23 cellular contexts compared by ENCODE assay signal in genomic region chr7:134676743-134677142, GRCh38. TPM values are rescaled to one million over a fixed set of nuclear protein-coding genes. Genes with fewer than 3 reads are reported as not detected.
DNase-seq lines count a peak whose midpoint lies in the region; ATAC-seq and FAIRE-seq lines count a peak whose summit lies in the region.
"Had no signal": no experiment of that assay in that cellular context is flagged by ENCODE, and none has a peak within 500 bp of the region (broad histone marks: within the 10 kb centered on the region; RNA-seq: fewer than 3 reads in every experiment).

No MANE protein-coding gene starts in this region.

- peak; percentile 56 for FAIRE-seq in GM19239 (lab: Jason Lieb, UNC)
- FAIRE-seq: bronchial epithelial cell, D721Med, GM12891 had no signal

- no peaks in the 10 kb centered on the region for H3K27me3 ChIP-seq in CD4-positive, CD25-positive, alpha-beta regulatory T cell (ENCODE audit: control insufficient read depth, insufficient read depth, low read length)
- H3K27me3 ChIP-seq: BLaER1, neutrophil had no signal

- H3K27me3 Mint-ChIP-seq in CD4-positive, CD25-positive, alpha-beta regulatory T cell = no peaks in the 10 kb centered on the region
- no peaks in the 10 kb centered on the region for H3K27me3 Mint-ChIP-seq in central memory CD8-positive, alpha-beta T cell
- H3K27me3 Mint-ChIP-seq: activated CD4-positive, alpha-beta T cell treated with anti-CD3 and anti-CD28 coated beads, Interleukin-2, amount 10 ng/mL, durations not matched to agents 24 days and 14 days had no signal

- DNase-seq in CD4-positive, CD25-positive, alpha-beta regulatory T cell = no peak
- no peak for DNase-seq in GM19239 (ENCODE audit: insufficient read length, low spot score)
- DNase-seq in central memory CD8-positive, alpha-beta T cell (ENCODE audit: low spot score in 2 of 2) = no peak
- DNase-seq in myocyte (ENCODE audit: low read depth) = peak; percentile 64
- no peak for DNase-seq in SIG-M5 (lab: John Stamatoyannopoulos, UW)
- no peak for DNase-seq in NCI-H69 (lab: John Stamatoyannopoulos, UW)
- DNase-seq: ACHN; activated CD4-positive, alpha-beta T cell treated with anti-CD3 and anti-CD28 coated beads, Interleukin-2, amount 10 ng/mL, durations not matched to agents 24 days and 14 days; amygdala; H7; lower lobe of right lung; NCI-H1048; NCI-H187; NCI-H526 treated with DMSO at 0.1 percent for 48 hours; psoas muscle; substantia nigra had no signal

- H3K36me3 ChIP-seq in CD4-positive, CD25-positive, alpha-beta regulatory T cell (ENCODE audit: control insufficient read depth, insufficient read depth, low read length) = peaks cover 17% of the 10 kb centered on the region

- peaks cover 0 to 4% (median 0%) of the 10 kb centered on the region in 7 donors for H3K9me3 Mint-ChIP-seq in CD4-positive, CD25-positive, alpha-beta regulatory T cell
- no peaks in the 10 kb centered on the region for H3K9me3 Mint-ChIP-seq in central memory CD8-positive, alpha-beta T cell

- H3K27ac ChIP-seq in CD4-positive, CD25-positive, alpha-beta regulatory T cell (ENCODE audit: insufficient read depth, low read length, poor library complexity, severe bottlenecking) = no peak overlapping the region
- H3K27ac ChIP-seq: BLaER1, coronary artery, lower lobe of right lung, neutrophil, psoas muscle had no signal

- no peak overlapping the region for H3K4me3 Mint-ChIP-seq in CD4-positive, CD25-positive, alpha-beta regulatory T cell
- no peak overlapping the region for H3K4me3 Mint-ChIP-seq in central memory CD8-positive, alpha-beta T cell
- H3K4me3 Mint-ChIP-seq: activated CD4-positive, alpha-beta T cell treated with anti-CD3 and anti-CD28 coated beads, Interleukin-2, amount 10 ng/mL, durations not matched to agents 24 days and 14 days had no signal

- H3K4me3 ChIP-seq in CD4-positive, CD25-positive, alpha-beta regulatory T cell (ENCODE audit: low read depth, low read length) = no peak overlapping the region
- H3K4me3 ChIP-seq: BLaER1, coronary artery, lower lobe of right lung, psoas muscle had no signal

- H3K4me1 Mint-ChIP-seq in CD4-positive, CD25-positive, alpha-beta regulatory T cell = peaks cover 15 to 26% (median 22%) of the 10 kb centered on the region in 4 donors
- H3K4me1 Mint-ChIP-seq in central memory CD8-positive, alpha-beta T cell = peaks cover 10% of the 10 kb centered on the region

- H3K4me1 ChIP-seq in CD4-positive, CD25-positive, alpha-beta regulatory T cell (ENCODE audit: control insufficient read depth, insufficient read depth, low read length, poor library complexity, severe bottlenecking) = no peaks in the 10 kb centered on the region
- H3K4me1 ChIP-seq: lower lobe of right lung, psoas muscle had no signal

- no peaks in the 10 kb centered on the region for H3K9me3 ChIP-seq in CD4-positive, CD25-positive, alpha-beta regulatory T cell (ENCODE audit: control insufficient read depth in 2 of 2, low read length in 2 of 2)
- H3K9me3 ChIP-seq: lower lobe of right lung, neutrophil, psoas muscle had no signal

- peak overlapping the region in 2 of 3 donors; percentile 22 to 34 for H3K27ac Mint-ChIP-seq in CD4-positive, CD25-positive, alpha-beta regulatory T cell
- H3K27ac Mint-ChIP-seq in central memory CD8-positive, alpha-beta T cell (ENCODE audit: low read depth) = peak overlapping the region; percentile 6

- H3K36me3 Mint-ChIP-seq in CD4-positive, CD25-positive, alpha-beta regulatory T cell = peaks cover 28% of the 10 kb centered on the region
- peaks cover 13% of the 10 kb centered on the region for H3K36me3 Mint-ChIP-seq in central memory CD8-positive, alpha-beta T cell (ENCODE audit: insufficient read depth)

- ATAC-seq in CD4-positive, CD25-positive, alpha-beta regulatory T cell (ENCODE audit: low read depth in 2 of 2) = no peak
- ATAC-seq in central memory CD8-positive, alpha-beta T cell (replicated peaks; ENCODE audit: extremely low read depth, poor library complexity, severe bottlenecking) = no peak
- no peak for ATAC-seq in GM21576 (IDR thresholded peaks at IDR 0.05; ENCODE audit: unreplicated experiment)
- ATAC-seq: lower lobe of right lung, psoas muscle had no signal

RNA-seq across cellular contexts. Expression of gene BPGM, which starts 30.1 kb away (rescaled TPM):
- 14.8 TPM for total RNA-seq in CD4-positive, CD25-positive, alpha-beta regulatory T cell
- polyA plus RNA-seq in CD4-positive, CD25-positive, alpha-beta regulatory T cell = 10 to 100 TPM; 21.4 to 30.2 (median 27.0) TPM
- 34.0 and 45.0 TPM in 2 replicates for total RNA-seq in myocyte
- polyA plus RNA-seq in myocyte (2012) = 43.4 TPM
